In genomic region chr4:21205821-21206531, GRCh38 we compare ENCODE assay signal across 1 cellular context.
TF ChIP-seq lines count a peak whose summit lies in the region.

No MANE protein-coding gene starts in this region.

TF ChIP-seq in GM23338, 12 proteins besides CTCF, POLR2A, EP300 and RAD21:
- no peak for TF ChIP-seq ZNF462 (CRISPR knock-in tag; IDR thresholded peaks at IDR 0.05)
- TF ChIP-seq STAT1 (IDR thresholded peaks at IDR 0.05; ENCODE audit: unreplicated experiment): no peak
- TF ChIP-seq EZH2phosphoT487 (IDR thresholded peaks at IDR 0.05; ENCODE audit: unreplicated experiment): no peak
- TF ChIP-seq REST (IDR thresholded peaks at IDR 0.05; ENCODE audit: unreplicated experiment): no peak
- no peak for TF ChIP-seq POLR2AphosphoS5 (IDR thresholded peaks at IDR 0.05; ENCODE audit: low read depth)
- TF ChIP-seq ZNF114 (CRISPR knock-in tag; IDR thresholded peaks at IDR 0.05): no peak
- TF ChIP-seq NANOG (IDR thresholded peaks at IDR 0.05; ENCODE audit: borderline replicate concordance): no peak
- no peak for TF ChIP-seq CREB1 (CRISPR knock-in tag; IDR thresholded peaks at IDR 0.05; ENCODE audit: low read depth)
- TF ChIP-seq ZNF331 (CRISPR knock-in tag; IDR thresholded peaks at IDR 0.05; ENCODE audit: low read depth): no peak
- no peak for TF ChIP-seq EZH2 (IDR thresholded peaks at IDR 0.05; ENCODE audit: low read depth, unreplicated experiment)
- no peak for TF ChIP-seq JUNB (IDR thresholded peaks at IDR 0.05; ENCODE audit: unreplicated experiment)
- TF ChIP-seq ETS1 (IDR thresholded peaks at IDR 0.05): no peak
TF ChIP-seq in GM23338: peak in this region for 0.
